ENCODE assay signal across 16 cellular contexts in the genomic region with DNA sequence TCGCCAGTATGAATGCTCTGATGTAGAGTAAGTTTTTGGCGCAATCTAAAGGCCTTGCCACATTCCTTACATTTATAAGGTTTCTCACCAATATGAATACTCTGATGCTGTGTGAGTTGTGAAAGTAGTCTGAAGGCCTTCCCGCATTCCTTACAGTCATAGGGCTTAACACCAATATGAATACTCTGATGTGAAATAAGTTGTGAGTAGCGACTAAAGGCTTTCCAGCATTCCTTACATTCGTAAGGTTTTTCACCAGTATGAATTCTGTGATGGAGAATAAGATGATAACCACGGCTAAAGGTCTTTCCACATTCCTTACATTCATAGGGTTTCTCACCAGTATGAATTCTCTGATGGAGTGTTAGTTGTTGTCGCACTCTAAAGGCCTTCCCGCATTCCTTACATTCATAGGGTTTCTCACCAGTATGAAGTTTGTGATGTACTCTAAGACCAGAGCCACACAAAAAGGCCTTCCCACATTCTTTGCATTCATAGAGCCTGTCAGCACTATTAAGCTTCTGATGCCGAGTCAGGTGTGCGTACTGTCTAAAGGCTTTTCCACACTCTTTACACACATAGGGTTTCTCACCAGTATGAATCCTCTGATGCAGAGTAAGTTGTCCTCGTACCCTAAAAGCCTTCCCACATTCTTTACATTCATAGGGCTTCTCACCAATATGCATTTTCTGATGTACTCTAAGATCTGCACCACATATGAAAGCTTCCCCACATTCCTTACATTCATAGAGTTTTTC.
"Had no signal": no experiment of that assay in that cellular context is flagged by ENCODE, and none has a peak within 500 bp of the region (broad histone marks: within the 10 kb centered on the region; RNA-seq: fewer than 3 reads in every experiment).

No MANE protein-coding gene starts in this region.

- H3K27me3 ChIP-seq: cardiac muscle cell, heart right ventricle, testis had no signal

- H3K9me3 ChIP-seq: testis had no signal

- H3K27ac ChIP-seq: cardiac muscle cell, heart right ventricle, left ventricle myocardium inferior, testis had no signal

- DNase-seq: activated CD4-positive, alpha-beta memory T cell treated with anti-CD3 and anti-CD28 coated beads for 36 hours; activated CD4-positive, alpha-beta T cell treated with anti-CD3 and anti-CD28 coated beads for 1 hour; activated CD8-positive, alpha-beta memory T cell treated with anti-CD3 and anti-CD28 coated beads, Interleukin-2, amount 50 U/mL, for 4 hours; activated naive CD8-positive, alpha-beta T cell treated with anti-CD3 and anti-CD28 coated beads, Interleukin-2, amount 10 ng/mL, durations not matched to agents 7 days and 5 days; activated T-cell treated with anti-CD3 and anti-CD28 coated beads, Interleukin-2, amount 50 U/mL, for 72 hours; heart right ventricle; kidney; left ventricle myocardium inferior; naive B cell; right cardiac atrium; stimulated activated CD4-positive, alpha-beta T cell treated with anti-CD3 and anti-CD28 coated beads, Interleukin-12 subunit alpha, Interleukin-12 subunit beta, amount 100 ng/mL, for 4 hours; stimulated activated CD4-positive, alpha-beta T cell treated with anti-CD3 and anti-CD28 coated beads, Interleukin-2, amount 100 ng/mL, for 48 hours; stimulated activated naive CD8-positive, alpha-beta T cell treated with anti-CD3 and anti-CD28 coated beads, Interleukin-15, Interleukin-2, amounts not matched to agents 100 U/mL and 50 U/mL, for 24 hours; SW 1271; testis had no signal

- H3K4me3 Mint-ChIP-seq: activated CD4-positive, alpha-beta memory T cell treated with anti-CD3 and anti-CD28 coated beads for 36 hours; activated naive CD8-positive, alpha-beta T cell treated with anti-CD3 and anti-CD28 coated beads, Interleukin-2, amount 10 ng/mL, durations not matched to agents 7 days and 5 days; activated T-cell treated with anti-CD3 and anti-CD28 coated beads, Interleukin-2, amount 50 U/mL, for 72 hours; naive B cell had no signal

- H3K27me3 Mint-ChIP-seq: activated CD4-positive, alpha-beta memory T cell treated with anti-CD3 and anti-CD28 coated beads for 36 hours; activated naive CD8-positive, alpha-beta T cell treated with anti-CD3 and anti-CD28 coated beads, Interleukin-2, amount 10 ng/mL, durations not matched to agents 7 days and 5 days; naive B cell had no signal

- H3K4me1 ChIP-seq: heart right ventricle, left ventricle myocardium inferior, testis had no signal

- H3K27ac Mint-ChIP-seq: activated CD4-positive, alpha-beta memory T cell treated with anti-CD3 and anti-CD28 coated beads for 36 hours; activated naive CD8-positive, alpha-beta T cell treated with anti-CD3 and anti-CD28 coated beads, Interleukin-2, amount 10 ng/mL, durations not matched to agents 7 days and 5 days; activated T-cell treated with anti-CD3 and anti-CD28 coated beads, Interleukin-2, amount 50 U/mL, for 72 hours; naive B cell had no signal

- H3K4me3 ChIP-seq: cardiac muscle cell, heart right ventricle, left ventricle myocardium inferior, testis had no signal

- H3K4me1 Mint-ChIP-seq: activated naive CD8-positive, alpha-beta T cell treated with anti-CD3 and anti-CD28 coated beads, Interleukin-2, amount 10 ng/mL, durations not matched to agents 7 days and 5 days had no signal

- ATAC-seq: activated T-cell treated with anti-CD3 and anti-CD28 coated beads, Interleukin-2, amount 50 U/mL, for 72 hours; heart right ventricle; right cardiac atrium; stimulated activated naive CD8-positive, alpha-beta T cell treated with anti-CD3 and anti-CD28 coated beads, Interleukin-15, Interleukin-2, amounts not matched to agents 100 U/mL and 50 U/mL, for 24 hours had no signal
